8 cellular contexts compared by ENCODE assay signal in genomic region chr22:23541849-23542281, GRCh38. TPM values are rescaled to one million over a fixed set of nuclear protein-coding genes. Genes with fewer than 3 reads are reported as not detected.
DNase-seq lines count a peak whose midpoint lies in the region; FAIRE-seq and TF ChIP-seq lines count a peak whose summit lies in the region.
"Not testable (repeated sequence)": the region's sequence is repeated elsewhere in the genome, so short reads cannot be mapped to it uniquely, and the experiment has no call there.

No MANE protein-coding gene starts in this region.

- H3K27me3 ChIP-seq in H1 (replicated peaks in 1 of 4; ENCODE audit: control insufficient read depth in 3 of 4, extremely low read depth in 1 of 4, insufficient read depth in 3 of 4, low read length in 3 of 4); ovary; vagina: not testable (repeated sequence)

- not testable (repeated sequence) for H4K8ac ChIP-seq in H1 (ENCODE audit: extremely low read depth, insufficient read depth, low read length)

- H4K5ac ChIP-seq in H1 (ENCODE audit: insufficient read length, low read depth, low read length), result not testable (repeated sequence)

- H3K4me2 ChIP-seq in OCI-LY7 (ENCODE audit: low read length); H1 (ENCODE audit: insufficient read depth in 1 of 2, low read depth in 2 of 2, low read length in 2 of 2): not testable (repeated sequence)

- POLR2A ChIA-PET in OCI-LY7 (lab: Charles Lee); H1 (lab: Charles Lee; ENCODE audit: partially characterized antibody): not testable (repeated sequence)

- H3K4ac ChIP-seq in H1 (replicated peaks; ENCODE audit: insufficient read length, low read depth, low read length), result not testable (repeated sequence)

- not testable (repeated sequence) for FAIRE-seq in D721Med (lab: Jason Lieb, UNC); kidney (lab: Jason Lieb, UNC)
- peak; percentile 19 for FAIRE-seq in H1 (lab: Jason Lieb, UNC)

- H2BK120ac ChIP-seq in H1 (replicated peaks; ENCODE audit: low read depth, low read length), result not testable (repeated sequence)

- not testable (repeated sequence) for TF ChIP-seq POLR2A in H1 (IDR thresholded peaks at IDR 0.05; ENCODE audit: control extremely low read depth in 1 of 2, low read depth in 2 of 2, low read length in 2 of 2); ovary (IDR thresholded peaks at IDR 0.05); vagina (IDR thresholded peaks at IDR 0.05)

- not testable (repeated sequence) for H2AK5ac ChIP-seq in H1 (ENCODE audit: low read depth, low read length)

- TF ChIP-seq RAD21 in H1 (IDR thresholded peaks at IDR 0.05 in 1 of 2, conservative IDR thresholded peaks at IDR 0.05 in 1 of 2; ENCODE audit: low read depth in 2 of 2, low read length in 2 of 2), result peak; percentile 54 to 57; a peak in 3 of 4 replicates

- not testable (repeated sequence) for H2BK15ac ChIP-seq in H1 (ENCODE audit: low read length)

- not testable (repeated sequence) for H3K9me3 ChIP-seq in OCI-LY7 (ENCODE audit: low read length); H1 (ENCODE audit: insufficient read depth in 2 of 2, low read depth in 1 of 2, low read length in 1 of 2); kidney (ENCODE audit: control insufficient read depth in 1 of 2, low read length in 2 of 2); ovary; vagina

- not testable (repeated sequence) for H2AFZ ChIP-seq in OCI-LY7 (ENCODE audit: low read length); H1 (ENCODE audit: low read length)

- not testable (repeated sequence) for H2BK20ac ChIP-seq in H1 (ENCODE audit: low read length)

- not testable (repeated sequence) for H3K9ac ChIP-seq in H1 (replicated peaks in 1 of 4; ENCODE audit: extremely low read depth in 1 of 4, low read depth in 3 of 4, low read length in 3 of 4)
- peak overlapping the region in 1 of 2 donors; percentile 19 for H3K9ac ChIP-seq in kidney (ENCODE audit: low read length in 2 of 2)

- not testable (repeated sequence) for H3K9me2 ChIP-seq in OCI-LY7 (ENCODE audit: insufficient read depth, low read length)

- peak; percentile 57 for TF ChIP-seq CTCF in D721Med (IDR thresholded peaks at IDR 0.05; ENCODE audit: insufficient read depth, missing control alignments)
- peak; percentile 90 for TF ChIP-seq CTCF in HFFc6 (IDR thresholded peaks at IDR 0.05)
- TF ChIP-seq CTCF in OCI-LY7 (conservative IDR thresholded peaks at IDR 0.05; ENCODE audit: low read length), result peak; percentile 84
- peak in 2 of 3 experiments; percentile 31 to 57; a peak in 2 of 4 replicates for TF ChIP-seq CTCF in H1 (IDR thresholded peaks at IDR 0.05; ENCODE audit: control extremely low read depth in 1 of 3, insufficient read depth in 1 of 3, low read depth in 1 of 3, low read length in 3 of 3)
- TF ChIP-seq CTCF in kidney (IDR thresholded peaks at IDR 0.05; ENCODE audit: borderline replicate concordance, extremely low read depth, insufficient read depth), result peak; percentile 48
- TF ChIP-seq CTCF in ovary (IDR thresholded peaks at IDR 0.05), result peak; percentile 43 to 73 (median 69)
- TF ChIP-seq CTCF in vagina (IDR thresholded peaks at IDR 0.05), result peak; percentile 38 to 65 (median 62)

- H3K23me2 ChIP-seq in H1 (ENCODE audit: low read depth, low read length), result not testable (repeated sequence)

- BruUV-seq in OCI-LY7 (replicated peaks; lab: Mats Ljungman, UMichigan), result not testable (repeated sequence)

- not testable (repeated sequence) for H3K36me3 ChIP-seq in OCI-LY7 (ENCODE audit: insufficient read depth, low read length); H1 (ENCODE audit: control insufficient read depth in 2 of 4, insufficient read depth in 4 of 4, low read length in 3 of 4); kidney (ENCODE audit: control insufficient read depth in 1 of 2, insufficient read depth in 2 of 2, low read length in 2 of 2); ovary; vagina

- H3K23ac ChIP-seq in H1 (ENCODE audit: insufficient read length), result not testable (repeated sequence)

- H3K4me3 Mint-ChIP-seq in HFFc6; activated T-cell treated with anti-CD3 and anti-CD28 coated beads, Interleukin-2, amount 50 U/mL, for 24 hours: not testable (repeated sequence)

- H3K27ac Mint-ChIP-seq in HFFc6; activated T-cell treated with anti-CD3 and anti-CD28 coated beads, Interleukin-2, amount 50 U/mL, for 24 hours: not testable (repeated sequence)

- H3K27ac ChIP-seq in OCI-LY7 (ENCODE audit: low read depth, low read length, poor library complexity, severe bottlenecking); H1 (ENCODE audit: low read depth, low read length); kidney (ENCODE audit: low read depth in 2 of 2, low read length in 2 of 2); ovary; vagina: not testable (repeated sequence)

- H3K14ac ChIP-seq in H1 (ENCODE audit: insufficient read length), result not testable (repeated sequence)

- H3K79me1 ChIP-seq in H1 (ENCODE audit: low read depth, low read length), result not testable (repeated sequence)

- intact Hi-C loops in OCI-LY7 (cut with micrococcal nuclease; ENCODE audit: unreplicated experiment), result loop anchor here (1.0 to 5.0 kb wide), 3 partner anchors 49 to 306 kb away; partner anchors contain the start of gene CHCHD10
- intact Hi-C loops in kidney (cut with DNase I); vagina (cut with DNase I): not testable (repeated sequence)
- intact Hi-C loops in ovary (cut with DNase I), result loop anchor here in 2 of 4 donors (2.0 to 10.0 kb wide), 4 partner anchors 49 to 305 kb away; no protein-coding TSS in a partner anchor

- not testable (repeated sequence) for H3K36me3 Mint-ChIP-seq in HFFc6 (ENCODE audit: low read depth); activated T-cell treated with anti-CD3 and anti-CD28 coated beads, Interleukin-2, amount 50 U/mL, for 24 hours (ENCODE audit: low read depth)

- not testable (repeated sequence) for H3K9me3 Mint-ChIP-seq in HFFc6; activated T-cell treated with anti-CD3 and anti-CD28 coated beads, Interleukin-2, amount 50 U/mL, for 24 hours

- H3K27me3 Mint-ChIP-seq in HFFc6 (ENCODE audit: insufficient read depth); activated T-cell treated with anti-CD3 and anti-CD28 coated beads, Interleukin-2, amount 50 U/mL, for 24 hours: not testable (repeated sequence)

- H2BK5ac ChIP-seq in H1 (ENCODE audit: low read depth, low read length), result not testable (repeated sequence)

- H3K4me1 ChIP-seq in OCI-LY7 (ENCODE audit: insufficient read depth, low read length, poor library complexity, severe bottlenecking); vagina: not testable (repeated sequence)
- peaks cover 7 to 14% (median 11%) of the 10 kb centered on the region in 4 experiments for H3K4me1 ChIP-seq in H1 (replicated peaks in 1 of 4; ENCODE audit: control insufficient read depth in 3 of 4, insufficient read depth in 4 of 4, low read length in 3 of 4)
- H3K4me1 ChIP-seq in kidney (ENCODE audit: control insufficient read depth in 1 of 2, insufficient read depth in 1 of 2, low read depth in 1 of 2, low read length in 2 of 2), result peaks cover 2 to 11% of the 10 kb centered on the region in 2 donors
- H3K4me1 ChIP-seq in ovary (ENCODE audit: insufficient read depth), result peaks cover 17% of the 10 kb centered on the region

- CTCF ChIA-PET in OCI-LY7 (lab: Charles Lee; ENCODE audit: unreplicated experiment), result not testable (repeated sequence)
- CTCF ChIA-PET in H1 (lab: Charles Lee; ENCODE audit: partially characterized antibody), result interaction anchor here (1.1 to 2.1 kb wide), 5 partner anchors 39 to 156 kb away, joined by 3 to 23 read pairs (median 4); partner anchors contain the start of gene IGLL1

- H3K18ac ChIP-seq in H1 (ENCODE audit: extremely low read depth, low read length), result not testable (repeated sequence)

- not testable (repeated sequence) for H3K56ac ChIP-seq in H1 (replicated peaks; ENCODE audit: insufficient read length, low read depth, low read length)

- TF ChIP-seq EP300 in H1 (IDR thresholded peaks at IDR 0.05; ENCODE audit: borderline replicate concordance in 1 of 2, low read depth in 2 of 2, low read length in 2 of 2); ovary (IDR thresholded peaks at IDR 0.05): not testable (repeated sequence)

- not testable (repeated sequence) for H3K79me2 ChIP-seq in OCI-LY7 (ENCODE audit: insufficient read depth, low read depth, low read length); H1 (ENCODE audit: control insufficient read depth in 1 of 2, insufficient read depth in 2 of 2, low read length in 2 of 2)

- H3K4me1 Mint-ChIP-seq in HFFc6 (ENCODE audit: low read depth), result peaks cover 40% of the 10 kb centered on the region
- not testable (repeated sequence) for H3K4me1 Mint-ChIP-seq in activated T-cell treated with anti-CD3 and anti-CD28 coated beads, Interleukin-2, amount 50 U/mL, for 24 hours (ENCODE audit: low read depth)

- H3K4me3 ChIP-seq in OCI-LY7 (ENCODE audit: low read depth, low read length, poor library complexity, severe bottlenecking); H1 (ENCODE audit: extremely low read depth in 1 of 4, insufficient read depth in 2 of 4, low read depth in 3 of 4, low read length in 4 of 4); kidney (ENCODE audit: low read length in 2 of 2); ovary; vagina: not testable (repeated sequence)

- not testable (repeated sequence) for H4K91ac ChIP-seq in H1 (replicated peaks; ENCODE audit: insufficient read length, low read length)

- 23% methylated on average over 7 of the region's 7 CpGs; no CpG with 5 or more reads in 1 of the 2 experiments for WGBS in H1 (ENCODE audit: extremely low coverage in 1 of 2, insufficient coverage in 1 of 2, insufficient read length in 1 of 2, insufficient replicate concordance in 2 of 2, low coverage in 1 of 2, low lambda C conversion rate in 2 of 2, missing lambda C conversion rate in 1 of 2), 2 experiments
- 3% methylated on average over 7 of the region's 7 CpGs for WGBS in ovary, 3 donors

- H2BK12ac ChIP-seq in H1 (ENCODE audit: low read depth, low read length), result not testable (repeated sequence)

- not testable (repeated sequence) for H4K20me1 ChIP-seq in OCI-LY7 (ENCODE audit: insufficient read depth, low read length); H1 (replicated peaks in 1 of 2; ENCODE audit: control insufficient read depth in 1 of 2, insufficient read depth in 2 of 2, low read length in 2 of 2)

- DNase-seq in D721Med (ENCODE audit: insufficient read length, low spot score) (peak; percentile 5), OCI-LY7 (ENCODE audit: low spot score) (peak; percentile 53)
- DNase-seq in HFFc6; H1 (ENCODE audit: low read depth in 1 of 2, low spot score in 2 of 2); kidney; ovary; vagina (ENCODE audit: extremely low spot score in 2 of 2): not testable (repeated sequence)
- DNase-seq in activated T-cell treated with anti-CD3 and anti-CD28 coated beads, Interleukin-2, amount 50 U/mL, for 24 hours, result peak; percentile 27

RNA-seq across cellular contexts. Expression of gene IGLL1, which starts 38.2 kb away (rescaled TPM):
- not detected for total RNA-seq in HFFc6 (2021; fragmentation: NEBNext Ultra II Directional; extraction: Animal tissue kit (Norgen Biotek cat#: 25700))
- total RNA-seq in OCI-LY7 (2014; rRNA removed; shearing (Covaris generic)), result not detected in 2 replicates
- not detected in 2 replicates for total RNA-seq in OCI-LY7 (2022)
- total RNA-seq in H1 (2021; fragmentation: NEBNext Ultra II Directional; extraction: Animal tissue kit (Norgen Biotek cat#: 25700)), result not detected in 2 replicates
- polyA plus RNA-seq in H1 (2011; rRNA removed), result not detected in 2 replicates
- polyA plus RNA-seq in H1 (2011; cell fraction: cytosol; rRNA removed), result not detected
- polyA plus RNA-seq in H1 (2011; cell fraction: nucleus; rRNA removed), result 0.21 TPM
- polyA plus RNA-seq in H1 (2012, experiment 1 of 2), result not detected in 4 replicates
- not detected for polyA plus RNA-seq in H1 (2012, experiment 2 of 2)
- not detected for polyA plus RNA-seq in H1 (2013, experiment 1 of 2)
- not detected for polyA plus RNA-seq in H1 (2013, experiment 2 of 2)
- not detected in 2 replicates for polyA minus RNA-seq in H1 (2011; rRNA and poly(A)+ RNA removed)
- not detected for polyA minus RNA-seq in H1 (2011; cell fraction: cytosol; rRNA and poly(A)+ RNA removed)
- not detected for polyA minus RNA-seq in H1 (2011; cell fraction: nucleus; rRNA and poly(A)+ RNA removed)
- not detected for total RNA-seq in kidney
- not detected for polyA plus RNA-seq in kidney (ENCODE audit: insufficient read depth, low read depth, low replicate concordance)
- under 1 TPM in 1 of 7 donors, not detected in 6; 0.34 TPM for total RNA-seq in ovary
- not detected for polyA plus RNA-seq in ovary
- not detected for total RNA-seq in vagina
